In the genomic region with DNA sequence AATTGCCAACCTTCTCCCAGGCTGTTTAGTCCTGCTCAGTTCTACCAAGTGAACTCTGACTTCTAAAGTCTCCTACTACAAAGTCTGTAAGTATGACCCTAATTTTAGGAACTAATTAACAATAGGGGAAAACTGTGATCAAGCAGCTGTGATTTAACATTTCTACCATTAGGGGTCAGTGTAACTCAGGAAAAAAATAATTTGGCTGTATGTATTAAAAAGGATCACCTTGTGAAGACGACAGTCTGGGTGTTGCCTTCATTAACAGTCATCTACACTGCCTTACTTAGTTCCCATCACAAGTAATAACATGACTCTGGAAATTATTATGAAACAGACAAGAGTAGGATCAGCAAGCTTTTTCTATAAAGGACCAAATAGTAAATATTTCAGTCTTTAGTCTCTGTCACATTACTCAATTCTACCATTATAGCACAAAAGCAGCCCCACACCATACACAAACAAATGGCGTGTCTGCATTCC, we compare ENCODE assay signal across 9 cellular contexts. TPM values are rescaled to one million over a fixed set of nuclear protein-coding genes. Genes with fewer than 3 reads are reported as not detected.
A peak's percentile ranks its signal among the peaks of the same experiment; 100 is the strongest.
DNase-seq lines count a peak whose midpoint lies in the region; ATAC-seq, FAIRE-seq and TF ChIP-seq lines count a peak whose summit lies in the region.
"Had no signal": no experiment of that assay in that cellular context is flagged by ENCODE, and none has a peak within 500 bp of the region (broad histone marks: within the 10 kb centered on the region; RNA-seq: fewer than 3 reads in every experiment).

No MANE protein-coding gene starts in this region.

- peaks cover 5% of the 10 kb centered on the region for H3K27me3 Mint-ChIP-seq in activated B cell treated with CpG ODN at 0.5 μM for 24 hours

- H3K4me3 ChIP-seq in right atrium auricular region (no peak overlapping the region), kidney (ENCODE audit: low read length in 2 of 2) (no peak overlapping the region), vagina (no peak overlapping the region), right cardiac atrium (ENCODE audit: low read length) (no peak overlapping the region)

- H3K9me3 Mint-ChIP-seq in activated B cell treated with CpG ODN at 0.5 μM for 24 hours, result no peaks in the 10 kb centered on the region
- H3K9me3 Mint-ChIP-seq: activated naive CD4-positive, alpha-beta T cell treated with anti-CD3 and anti-CD28 coated beads, Interleukin-2, amount 50 U/mL, for 24 hours had no signal

- peak; percentile 77 to 89 for TF ChIP-seq CTCF in right atrium auricular region (IDR thresholded peaks at IDR 0.05)
- peak; percentile 66 for TF ChIP-seq CTCF in activated B cell treated with CpG ODN at 0.5 μM for 24 hours (IDR thresholded peaks at IDR 0.05)
- TF ChIP-seq CTCF in kidney (IDR thresholded peaks at IDR 0.05; ENCODE audit: borderline replicate concordance, extremely low read depth, insufficient read depth), result peak; percentile 68
- peak; percentile 68 to 77 (median 73) for TF ChIP-seq CTCF in vagina (IDR thresholded peaks at IDR 0.05)

- peaks cover 0 to 15% of the 10 kb centered on the region in 2 donors for H3K4me1 ChIP-seq in right atrium auricular region
- peaks cover 2 to 5% of the 10 kb centered on the region in 2 donors for H3K4me1 ChIP-seq in kidney (ENCODE audit: control insufficient read depth in 1 of 2, insufficient read depth in 1 of 2, low read depth in 1 of 2, low read length in 2 of 2)
- H3K4me1 ChIP-seq in vagina, result peaks cover 3% of the 10 kb centered on the region
- peaks cover 2% of the 10 kb centered on the region for H3K4me1 ChIP-seq in right cardiac atrium (ENCODE audit: control insufficient read depth, insufficient read depth, low read length)

- H3K27ac Mint-ChIP-seq in activated B cell treated with CpG ODN at 0.5 μM for 24 hours, result no peak overlapping the region
- H3K27ac Mint-ChIP-seq: activated naive CD4-positive, alpha-beta T cell treated with anti-CD3 and anti-CD28 coated beads, Interleukin-2, amount 50 U/mL, for 24 hours had no signal

- POLR2A ChIA-PET in activated B cell treated with CpG ODN at 0.5 μM for 24 hours (lab: Charles Lee), result interaction anchor here (0.7 to 1.5 kb wide), 3 partner anchors 699 to 1080 kb away, joined by 3 to 7 read pairs (median 3); a partner anchor contains a TSS

- no peak for DNase-seq in right atrium auricular region (ENCODE audit: low spot score)
- no peak for DNase-seq in Right ventricle myocardium inferior (ENCODE audit: missing footprints)
- peak; percentile 43 to 72 for DNase-seq in NCI-H2081 (lab: John Stamatoyannopoulos, UW)
- DNase-seq in activated B cell treated with CpG ODN at 0.5 μM for 24 hours, result no peak
- no peak for DNase-seq in kidney
- DNase-seq in vagina (ENCODE audit: extremely low spot score in 2 of 2), result no peak
- DNase-seq in activated T-cell treated with anti-CD3 and anti-CD28 coated beads, Interleukin-2, amount 50 U/mL, for 1 hour, result no peak
- no peak for DNase-seq in right cardiac atrium

- H3K27ac ChIP-seq in right atrium auricular region, result no peak overlapping the region
- no peak overlapping the region for H3K27ac ChIP-seq in kidney (ENCODE audit: low read depth in 2 of 2, low read length in 2 of 2)
- no peak overlapping the region for H3K27ac ChIP-seq in vagina
- no peak overlapping the region for H3K27ac ChIP-seq in right cardiac atrium (ENCODE audit: low read length)

- no peaks in the 10 kb centered on the region for H3K36me3 ChIP-seq in right atrium auricular region
- no peaks in the 10 kb centered on the region for H3K36me3 ChIP-seq in kidney (ENCODE audit: control insufficient read depth in 1 of 2, insufficient read depth in 2 of 2, low read length in 2 of 2)
- H3K36me3 ChIP-seq in vagina, result no peaks in the 10 kb centered on the region

- no peak for TF ChIP-seq POLR2A in vagina (IDR thresholded peaks at IDR 0.05)

- intact Hi-C loops in Right ventricle myocardium inferior (cut with DNase I), result loop anchor here (5.0 to 10.0 kb wide), 3 partner anchors 316 to 1342 kb away; a partner anchor contains a TSS
- intact Hi-C loops in activated B cell treated with CpG ODN at 0.5 μM for 24 hours (cut with micrococcal nuclease), result loop anchor here (1.0 kb wide), 4 partner anchors 658 to 1201 kb away; no protein-coding TSS in a partner anchor
- intact Hi-C loops in kidney (cut with DNase I), result loop anchor here (10.0 kb wide), 1 partner anchor 698 kb away; no protein-coding TSS in a partner anchor
- intact Hi-C loops in vagina (cut with DNase I), result no loop called here
- intact Hi-C loops in right cardiac atrium (cut with DNase I), result loop anchor here (5.0 to 10.0 kb wide), 4 partner anchors 656 to 848 kb away; a partner anchor contains a TSS

- no peak overlapping the region for H3K4me3 Mint-ChIP-seq in activated B cell treated with CpG ODN at 0.5 μM for 24 hours
- H3K4me3 Mint-ChIP-seq: activated naive CD4-positive, alpha-beta T cell treated with anti-CD3 and anti-CD28 coated beads, Interleukin-2, amount 50 U/mL, for 24 hours had no signal

- H3K4me1 Mint-ChIP-seq in activated B cell treated with CpG ODN at 0.5 μM for 24 hours, result peaks cover 16% of the 10 kb centered on the region

- FAIRE-seq in kidney (lab: Jason Lieb, UNC), result peak; percentile 76

- no peaks in the 10 kb centered on the region for H3K27me3 ChIP-seq in right atrium auricular region
- H3K27me3 ChIP-seq in vagina, result no peaks in the 10 kb centered on the region
- no peaks in the 10 kb centered on the region for H3K27me3 ChIP-seq in right cardiac atrium (ENCODE audit: control insufficient read depth, insufficient read depth)

- WGBS in right cardiac atrium, result 18% methylated on average over 2 of the region's 2 CpGs

- no peak overlapping the region for H3K9ac ChIP-seq in kidney (ENCODE audit: low read length in 2 of 2)

- H3K9me3 ChIP-seq in right atrium auricular region (no peaks in the 10 kb centered on the region), kidney (ENCODE audit: control insufficient read depth in 1 of 2, low read length in 2 of 2) (no peaks in the 10 kb centered on the region), vagina (no peaks in the 10 kb centered on the region), right cardiac atrium (ENCODE audit: control insufficient read depth, low read length) (no peaks in the 10 kb centered on the region)

- ATAC-seq in Right ventricle myocardium inferior (no peak), activated B cell treated with CpG ODN at 0.5 μM for 24 hours (ENCODE audit: low read depth) (no peak), right cardiac atrium (no peak)

- no peaks in the 10 kb centered on the region for H3K36me3 Mint-ChIP-seq in activated B cell treated with CpG ODN at 0.5 μM for 24 hours (ENCODE audit: low read depth)
- H3K36me3 Mint-ChIP-seq: activated naive CD4-positive, alpha-beta T cell treated with anti-CD3 and anti-CD28 coated beads, Interleukin-2, amount 50 U/mL, for 24 hours had no signal

- CTCF ChIA-PET in activated B cell treated with CpG ODN at 0.5 μM for 24 hours (lab: Charles Lee), result interaction anchor here (0.6 to 2.6 kb wide), 17 partner anchors 10 to 1747 kb away, joined by 3 to 22 read pairs (median 3); a partner anchor contains a TSS

RNA-seq across cellular contexts. Expression of a gene that starts 4.2 kb away (rescaled TPM):
- total RNA-seq in right atrium auricular region (10 to 100 TPM; 12.2 to 15.3 TPM), Right ventricle myocardium inferior (8.1 TPM), activated B cell treated with CpG ODN at 0.5 μM for 24 hours (20.2 and 23.2 TPM in 2 replicates), kidney (23.2 TPM), vagina (49.1 TPM), right cardiac atrium (10 to 100 TPM; 12.1 to 15.6 (median 14.1) TPM)
- polyA plus RNA-seq in kidney (ENCODE audit: insufficient read depth, low read depth, low replicate concordance) (5.9 TPM), right cardiac atrium (10.7 TPM)

Comparison
In these comparisons a context has a peak if more than half of its experiments do, and no peak if none do; other contexts are left out.
1. DNase-seq: peak in NCI-H2081 (2 of 2); none in right atrium auricular region (single experiment), Right ventricle myocardium inferior (single experiment), activated B cell treated with CpG ODN at 0.5 μM for 24 hours (single experiment), kidney (single experiment), vagina (0 of 2), activated T-cell treated with anti-CD3 and anti-CD28 coated beads, Interleukin-2, amount 50 U/mL, for 1 hour (single experiment) and right cardiac atrium (0 of 3).
2. Peak in every context shown above with its lines, with median percentiles within 50 percentile points of each other: CTCF ChIP-seq.